ENCODE assay signal across 3 cellular contexts in genomic region chr7:73961991-73962390, GRCh38.
DNase-seq lines count a peak whose midpoint lies in the region; ATAC-seq, FAIRE-seq and TF ChIP-seq lines count a peak whose summit lies in the region.
"Not testable (repeated sequence)": the region's sequence is repeated elsewhere in the genome, so short reads cannot be mapped to it uniquely, and the experiment has no call there.

No MANE protein-coding gene starts in this region.

- ATAC-seq in A549 = not testable (repeated sequence)

- CTCF ChIA-PET in A549 (lab: Yijun Ruan, JAX) = interaction anchor here (0.6 to 2.1 kb wide), 4 partner anchors 9 to 227 kb away, joined by 3 to 6 read pairs (median 3); no protein-coding TSS in a partner anchor
- CTCF ChIA-PET in HEK293 (lab: Yijun Ruan, JAX) = not testable (repeated sequence)

- not testable (repeated sequence) for DNase-seq in A549 (ENCODE audit: low read depth in 1 of 2, low spot score in 1 of 2)
- DNase-seq in osteocyte (ENCODE audit: extremely low spot score, unreplicated experiment) = peak; percentile 5

- H3K4me1 ChIP-seq in A549; HEK293 (ENCODE audit: control insufficient read depth, insufficient read depth, low read length): not testable (repeated sequence)

- H3K9me3 Mint-ChIP-seq in osteocyte (ENCODE audit: unreplicated experiment) = peaks cover 16% of the 10 kb centered on the region

- H3K27ac ChIP-seq in A549; HEK293 (ENCODE audit: extremely low read depth, low read depth, low read length): not testable (repeated sequence)

- H3K4me3 ChIP-seq in A549; HEK293 (ENCODE audit: low read depth, low read length): not testable (repeated sequence)

- TF ChIP-seq CTCF in A549 (IDR thresholded peaks at IDR 0.05); HEK293 (tag by site-specific recombination; IDR thresholded peaks at IDR 0.05); osteocyte (IDR thresholded peaks at IDR 0.05): not testable (repeated sequence)

- not testable (repeated sequence) for H3K27ac Mint-ChIP-seq in osteocyte (ENCODE audit: unreplicated experiment)

- H3K4me2 ChIP-seq in A549 = not testable (repeated sequence)

- POLR2A ChIA-PET in A549 (lab: Yijun Ruan, JAX); HEK293 (lab: Yijun Ruan, JAX): not testable (repeated sequence)

- not testable (repeated sequence) for FAIRE-seq in A549 (lab: Jason Lieb, UNC)

- not testable (repeated sequence) for H3K4me3 Mint-ChIP-seq in osteocyte (ENCODE audit: unreplicated experiment)

- not testable (repeated sequence) for H3K4me1 Mint-ChIP-seq in osteocyte (ENCODE audit: unreplicated experiment)

- TF ChIP-seq POLR2A in A549 (IDR thresholded peaks at IDR 0.05; ENCODE audit: low read length) = not testable (repeated sequence)

- TF ChIP-seq RAD21 in A549 (conservative IDR thresholded peaks at IDR 0.05 in 1 of 2, IDR thresholded peaks at IDR 0.05 in 1 of 2) = not testable (repeated sequence)

- not testable (repeated sequence) for H3K36me3 ChIP-seq in HEK293 (ENCODE audit: control insufficient read depth in 2 of 2, insufficient read depth in 1 of 2, low read length in 2 of 2)

- not testable (repeated sequence) for TF ChIP-seq EP300 in A549 (IDR thresholded peaks at IDR 0.05)

- H3K36me3 Mint-ChIP-seq in osteocyte (ENCODE audit: unreplicated experiment) = not testable (repeated sequence)

- H3K9me3 ChIP-seq in A549 = peaks cover 31% of the 10 kb centered on the region
- not testable (repeated sequence) for H3K9me3 ChIP-seq in HEK293 (ENCODE audit: control insufficient read depth, insufficient read depth, low read depth, low read length)

- peaks cover 21% of the 10 kb centered on the region for H3K27me3 Mint-ChIP-seq in osteocyte (ENCODE audit: unreplicated experiment)

- WGBS in A549 (ENCODE audit: missing lambda C conversion rate) = 77% methylated on average over 9 of the region's 9 CpGs

TF ChIP-seq in A549, 52 proteins besides CTCF, POLR2A, EP300 and RAD21:
- peak; percentile 35 for TF ChIP-seq ZC3H11A (IDR thresholded peaks at IDR 0.05)

TF ChIP-seq in HEK293, 187 proteins besides CTCF, POLR2A, EP300 and RAD21:
- 0 out of 2 replicates have a peak, but pooled peaks have one; percentile 42 for TF ChIP-seq ZNF266 (tag by site-specific recombination; IDR thresholded peaks at IDR 0.05; ENCODE audit: low read depth)
- peak; percentile 57 for TF ChIP-seq ZNF518A (tag by site-specific recombination; conservative IDR thresholded peaks at IDR 0.05; ENCODE audit: low read depth)
- 0 out of 2 replicates have a peak, but pooled peaks have one; percentile 11 for TF ChIP-seq ZNF664 (tag by site-specific recombination; IDR thresholded peaks at IDR 0.05)
- peak; percentile 49; the same call in 1 of the 2 replicates for TF ChIP-seq ZNF433 (tag by site-specific recombination; IDR thresholded peaks at IDR 0.05; ENCODE audit: low read depth)
- TF ChIP-seq ZNF426 (tag by site-specific recombination; IDR thresholded peaks at IDR 0.05) = peak; percentile 50
- TF ChIP-seq ZBTB11 (tag by site-specific recombination; conservative IDR thresholded peaks at IDR 0.05; ENCODE audit: low read depth) = peak; percentile 52
- peak; percentile 67; the same call in 1 of the 2 replicates for TF ChIP-seq ZNF394 (tag by site-specific recombination; IDR thresholded peaks at IDR 0.05; ENCODE audit: borderline replicate concordance)
- peak; percentile 33 for TF ChIP-seq ZNF555 (tag by site-specific recombination; conservative IDR thresholded peaks at IDR 0.05)
- 0 out of 2 replicates have a peak, but pooled peaks have one; percentile 15 for TF ChIP-seq ZNF140 (tag by site-specific recombination; IDR thresholded peaks at IDR 0.05)
- peak; percentile 39; the same call in 1 of the 2 replicates for TF ChIP-seq ZNF623 (tag by site-specific recombination; IDR thresholded peaks at IDR 0.05)
TF ChIP-seq in HEK293: peak in this region for 10; not testable (repeated sequence) for 177.
